ENCODE assay signal across 26 cellular contexts in the genomic region with DNA sequence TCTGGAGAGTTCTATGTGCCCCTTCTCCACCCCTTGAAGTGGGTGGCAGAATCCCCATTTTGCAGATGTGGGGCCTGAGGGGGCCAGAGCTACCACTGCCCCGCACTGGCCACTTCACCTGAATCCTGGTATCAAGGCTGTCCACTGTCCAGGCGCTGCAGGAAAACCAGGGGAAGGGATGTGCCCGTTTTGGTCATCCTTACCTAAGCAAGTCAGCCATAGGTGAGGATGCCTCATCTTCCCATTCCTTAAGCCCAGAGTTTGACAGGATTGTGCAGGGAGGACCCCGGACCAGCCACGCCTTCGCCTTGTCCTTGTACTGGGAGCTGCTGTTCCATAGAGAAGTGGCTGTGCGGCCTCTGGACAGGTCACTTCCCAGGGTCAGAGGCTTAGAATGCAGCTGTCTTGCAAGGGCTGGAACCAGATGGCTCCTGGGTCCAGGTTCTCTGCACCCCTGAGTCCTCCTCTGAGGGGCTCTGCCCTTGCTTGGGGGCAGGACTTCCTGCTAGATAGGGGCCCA. TPM values are rescaled to one million over a fixed set of nuclear protein-coding genes. Genes with fewer than 3 reads are reported as not detected.
A peak's percentile ranks its signal among the peaks of the same experiment; 100 is the strongest.
DNase-seq lines count a peak whose midpoint lies in the region; ATAC-seq, FAIRE-seq and TF ChIP-seq lines count a peak whose summit lies in the region.
"Had no signal": no experiment of that assay in that cellular context is flagged by ENCODE, and none has a peak within 500 bp of the region (broad histone marks: within the 10 kb centered on the region; RNA-seq: fewer than 3 reads in every experiment).

No MANE protein-coding gene starts in this region.

- intact Hi-C loops in right cardiac atrium (cut with DNase I): loop anchor here in 1 of 4 donors (10.0 kb wide), 1 partner anchor 304 kb away; no protein-coding TSS in a partner anchor
- intact Hi-C loops in left cardiac atrium (cut with DNase I): loop anchor here in 1 of 2 donors (10.0 kb wide), 1 partner anchor 314 kb away; no protein-coding TSS in a partner anchor
- intact Hi-C loops in endothelial cell of umbilical vein (cut with micrococcal nuclease): loop anchor here (1.0 to 5.0 kb wide), 3 partner anchors 307 to 949 kb away; a partner anchor contains a TSS

- H3K79me2 ChIP-seq in endothelial cell of umbilical vein (ENCODE audit: control insufficient read depth, insufficient read depth, low read length): no peaks in the 10 kb centered on the region
- H3K79me2 ChIP-seq in osteoblast (ENCODE audit: insufficient read depth, low read length): no peaks in the 10 kb centered on the region

- H3K9me3 Mint-ChIP-seq in activated naive CD4-positive, alpha-beta T cell treated with anti-CD3 and anti-CD28 coated beads, Interleukin-2, amount 50 U/mL, for 72 hours: no peaks in the 10 kb centered on the region
- H3K9me3 Mint-ChIP-seq: nephron; stimulated activated naive CD8-positive, alpha-beta T cell treated with anti-CD3 and anti-CD28 coated beads, Interleukin-15, Interleukin-2, amounts not matched to agents 100 ng/mL and 50 ng/mL, for 24 hours; T-cell had no signal

- ATAC-seq in right cardiac atrium (no peak), left cardiac atrium (no peak), GM21528 (IDR thresholded peaks at IDR 0.05; ENCODE audit: low FRiP score, unreplicated experiment) (no peak)
- ATAC-seq in activated naive CD4-positive, alpha-beta T cell treated with anti-CD3 and anti-CD28 coated beads, Interleukin-2, amount 50 U/mL, for 72 hours: no peak
- ATAC-seq: pancreas, T-cell had no signal

- no peak overlapping the region for H3K9ac ChIP-seq in endothelial cell of umbilical vein (replicated peaks; ENCODE audit: extremely low read depth, insufficient read depth, low read length)

- dilution Hi-C loops in endothelial cell of umbilical vein (cut with MboI; ENCODE audit: extremely low pct_ligation_motif_present, low sequenced_read_pairs): no loop called here

- DNase-seq in right cardiac atrium (no peak), left cardiac atrium (no peak), endothelial cell of umbilical vein (ENCODE audit: low read depth, low spot score) (no peak), osteoblast (ENCODE audit: insufficient read length, low spot score, missing footprints) (peak; percentile 34), NCI-H2196 (lab: John Stamatoyannopoulos, UW; ENCODE audit: unreplicated experiment) (no peak)
- DNase-seq in activated naive CD4-positive, alpha-beta T cell treated with anti-CD3 and anti-CD28 coated beads, Interleukin-2, amount 50 U/mL, for 72 hours (ENCODE audit: low spot score in 2 of 2): no peak
- DNase-seq: activated CD4-positive, alpha-beta T cell treated with anti-CD3 and anti-CD28 coated beads for 48 hours; BE2C; DMS 273 treated with DMSO at 0.1 percent for 48 hours; KG1; NCI-H2029; NCI-H524; OCI-M1; pancreas; retina; small intestine; stimulated activated CD4-positive, alpha-beta T cell treated with anti-CD3 and anti-CD28 coated beads, Interleukin-1b, Interleukin-23, amount 100 ng/mL, for 48 hours; T-cell had no signal

- WGBS in right cardiac atrium: 74% methylated on average over 7 of the region's 7 CpGs

- no peaks in the 10 kb centered on the region for H3K36me3 Mint-ChIP-seq in activated naive CD4-positive, alpha-beta T cell treated with anti-CD3 and anti-CD28 coated beads, Interleukin-2, amount 50 U/mL, for 72 hours
- H3K36me3 Mint-ChIP-seq: T-cell had no signal

- peaks cover 3% of the 10 kb centered on the region for H3K4me1 ChIP-seq in right cardiac atrium (ENCODE audit: control insufficient read depth, insufficient read depth, low read length)
- peaks cover 30% of the 10 kb centered on the region for H3K4me1 ChIP-seq in endothelial cell of umbilical vein (ENCODE audit: control insufficient read depth, extremely low read depth, insufficient read depth, low read length)
- H3K4me1 ChIP-seq in osteoblast (ENCODE audit: insufficient read depth, low read length): peaks cover 4% of the 10 kb centered on the region
- H3K4me1 ChIP-seq: BE2C, pancreas, vagina had no signal

- H3K9me3 ChIP-seq in right cardiac atrium (ENCODE audit: control insufficient read depth, low read length) (no peaks in the 10 kb centered on the region), endothelial cell of umbilical vein (replicated peaks; ENCODE audit: control insufficient read depth, insufficient read depth, low read length) (no peaks in the 10 kb centered on the region), osteoblast (ENCODE audit: low read depth, low read length) (no peaks in the 10 kb centered on the region)
- H3K9me3 ChIP-seq: BE2C, pancreas, vagina had no signal

- no peaks in the 10 kb centered on the region for H4K20me1 ChIP-seq in endothelial cell of umbilical vein (replicated peaks; ENCODE audit: control insufficient read depth, extremely low read depth, insufficient read depth, low read length)
- H4K20me1 ChIP-seq in osteoblast (ENCODE audit: insufficient read depth, low read length): no peaks in the 10 kb centered on the region

- H3K4me2 ChIP-seq in endothelial cell of umbilical vein (ENCODE audit: insufficient read depth, low read length) (peak overlapping the region; percentile 21), osteoblast (ENCODE audit: insufficient read depth, low read length) (no peak overlapping the region)

- no TSS peak for BruUV-seq in endothelial cell of umbilical vein (replicated peaks; lab: Mats Ljungman, UMichigan)

- peak; percentile 4 for FAIRE-seq in endothelial cell of umbilical vein (lab: Jason Lieb, UNC)
- FAIRE-seq: H54, islet of Langerhans, pancreas, small intestine had no signal

- no peaks in the 10 kb centered on the region for H3K36me3 ChIP-seq in endothelial cell of umbilical vein (ENCODE audit: control insufficient read depth in 2 of 2, extremely low read depth in 1 of 2, insufficient read depth in 2 of 2, low read length in 2 of 2)
- no peaks in the 10 kb centered on the region for H3K36me3 ChIP-seq in osteoblast (ENCODE audit: insufficient read depth, low read length)
- H3K36me3 ChIP-seq: BE2C, pancreas, vagina had no signal

- no peaks in the 10 kb centered on the region for H3K9me1 ChIP-seq in endothelial cell of umbilical vein (replicated peaks; ENCODE audit: control insufficient read depth, extremely low read depth, insufficient read depth, low read length)

- H3K27me3 ChIP-seq in right cardiac atrium (ENCODE audit: control insufficient read depth, insufficient read depth) (no peaks in the 10 kb centered on the region), endothelial cell of umbilical vein (ENCODE audit: control insufficient read depth in 2 of 2, insufficient read depth in 2 of 2, low read length in 2 of 2) (no peaks in the 10 kb centered on the region), osteoblast (ENCODE audit: insufficient read depth, low read length) (no peaks in the 10 kb centered on the region)
- H3K27me3 ChIP-seq: pancreas, vagina had no signal

- TF ChIP-seq POLR2A in endothelial cell of umbilical vein (IDR thresholded peaks at IDR 0.05; ENCODE audit: low read depth, low read length): no peak

- no peak overlapping the region for H3K4me3 ChIP-seq in right cardiac atrium (ENCODE audit: low read length)
- no peak overlapping the region for H3K4me3 ChIP-seq in endothelial cell of umbilical vein (replicated peaks in 1 of 3; ENCODE audit: insufficient read depth in 1 of 3, low read depth in 1 of 3, low read length in 3 of 3)
- no peak overlapping the region for H3K4me3 ChIP-seq in osteoblast (ENCODE audit: insufficient read depth, low read length)
- H3K4me3 ChIP-seq: pancreas, vagina had no signal

- peak overlapping the region; percentile 19 for H3K27ac ChIP-seq in right cardiac atrium (ENCODE audit: low read length)
- H3K27ac ChIP-seq in endothelial cell of umbilical vein (ENCODE audit: insufficient read depth, low read depth, low read length): peak overlapping the region; percentile 86
- no peak overlapping the region for H3K27ac ChIP-seq in osteoblast (ENCODE audit: low read depth, low read length)
- H3K27ac ChIP-seq: HL-60, pancreas, RWPE1, vagina had no signal

- CTCF ChIA-PET in endothelial cell of umbilical vein (lab: Charles Lee): interaction anchor here (0.8 to 3.1 kb wide), 11 partner anchors 15 to 324 kb away, joined by 3 to 17 read pairs (median 3); no protein-coding TSS in a partner anchor

- H2AFZ ChIP-seq in endothelial cell of umbilical vein (ENCODE audit: low read depth, low read length): peak overlapping the region; percentile 93
- H2AFZ ChIP-seq in osteoblast (ENCODE audit: low read length): no peak overlapping the region

- H3K27ac Mint-ChIP-seq in activated naive CD4-positive, alpha-beta T cell treated with anti-CD3 and anti-CD28 coated beads, Interleukin-2, amount 50 U/mL, for 72 hours: no peak overlapping the region
- H3K27ac Mint-ChIP-seq: T-cell had no signal

- TF ChIP-seq CTCF in endothelial cell of umbilical vein (IDR thresholded peaks at IDR 0.05; ENCODE audit: extremely low read depth in 1 of 2, insufficient read depth in 1 of 2, low read depth in 1 of 2, low read length in 2 of 2) (no peak), osteoblast (IDR thresholded peaks at IDR 0.05; ENCODE audit: extremely low read depth, low read depth, low read length) (no peak)

- POLR2A ChIA-PET in endothelial cell of umbilical vein (lab: Charles Lee): interaction anchor here (1.6 kb wide), 1 partner anchor 337 kb away, joined by 4 read pairs; a partner anchor contains a TSS

TF ChIP-seq in endothelial cell of umbilical vein, 7 proteins besides CTCF, POLR2A, EP300 and RAD21 (continues in another document):
- TF ChIP-seq GATA2 (IDR thresholded peaks at IDR 0.05; ENCODE audit: insufficient read depth, insufficient read length, low read depth, low read length) (no peak), POLR2AphosphoS5 (IDR thresholded peaks at IDR 0.05; ENCODE audit: insufficient read depth, low read depth, low read length) (no peak), MYC (IDR thresholded peaks at IDR 0.05; ENCODE audit: low read depth, low read length) (no peak)
- TF ChIP-seq, protein P1, sequence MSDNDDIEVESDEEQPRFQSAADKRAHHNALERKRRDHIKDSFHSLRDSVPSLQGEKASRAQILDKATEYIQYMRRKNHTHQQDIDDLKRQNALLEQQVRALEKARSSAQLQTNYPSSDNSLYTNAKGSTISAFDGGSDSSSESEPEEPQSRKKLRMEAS (IDR thresholded peaks at IDR 0.05; ENCODE audit: insufficient read depth, insufficient read length): no peak

RNA-seq across cellular contexts. Expression of a gene that starts 54.6 kb away (rescaled TPM):
- total RNA-seq in right cardiac atrium: 10 to 100 TPM; 10.3 to 15.2 (median 14.6) TPM
- 7.5 TPM for polyA plus RNA-seq in right cardiac atrium
- 10 to 100 TPM; 19.1 to 19.9 TPM for total RNA-seq in left cardiac atrium
- total RNA-seq in endothelial cell of umbilical vein: 20.8 and 29.5 TPM in 2 replicates
- polyA plus RNA-seq in endothelial cell of umbilical vein: 5.1 and 5.8 TPM in 2 replicates
- polyA plus RNA-seq in endothelial cell of umbilical vein (2011; cell fraction: cytosol; rRNA removed): 6.3 and 8.4 TPM in 2 replicates
- polyA plus RNA-seq in endothelial cell of umbilical vein (2011; cell fraction: nucleus; rRNA removed): 8.8 and 10.4 TPM in 2 replicates
- 11.8 and 12.4 TPM in 2 replicates for polyA plus RNA-seq in endothelial cell of umbilical vein (2012)
- polyA minus RNA-seq in endothelial cell of umbilical vein: 10.6 and 13.4 TPM in 2 replicates
- not detected for polyA minus RNA-seq in endothelial cell of umbilical vein (2011; cell fraction: cytosol; rRNA and poly(A)+ RNA removed)
- 15.2 and 18.2 TPM in 2 replicates for polyA minus RNA-seq in endothelial cell of umbilical vein (2011; cell fraction: nucleus; rRNA and poly(A)+ RNA removed)
- total RNA-seq in osteoblast: 7.6 and 10.3 TPM in 2 replicates
- 10 to 100 TPM; 21.1 to 27.9 TPM for total RNA-seq in activated naive CD4-positive, alpha-beta T cell treated with anti-CD3 and anti-CD28 coated beads, Interleukin-2, amount 50 U/mL, for 72 hours
